Comparison of ENCODE assay signal across 8 cellular contexts in genomic region chr2:113965644-113966043, GRCh38.
DNase-seq lines count a peak whose midpoint lies in the region; ATAC-seq and TF ChIP-seq lines count a peak whose summit lies in the region.

No MANE protein-coding gene starts in this region.

- H3K4me3 ChIP-seq in fibroblast of pulmonary artery (replicated peaks; ENCODE audit: low read depth, low read length): no peak overlapping the region

- DNase-seq in activated gamma-delta T cell treated with Interleukin-2 at 50 U/mL for 16 hours: peak; percentile 8
- DNase-seq in activated gamma-delta T cell (lab: John Stamatoyannopoulos, UW): no peak
- peak; percentile 49 for DNase-seq in HT1080 (ENCODE audit: low read depth)
- peak; percentile 53 for DNase-seq in fibroblast of pulmonary artery (ENCODE audit: low read depth)
- DNase-seq in retina: peak; percentile 37
- DNase-seq in UCSD-AML1 (lab: John Stamatoyannopoulos, UW; ENCODE audit: unreplicated experiment): no peak

- ATAC-seq in GM21576 (IDR thresholded peaks at IDR 0.05; ENCODE audit: unreplicated experiment): peak; percentile 91
- ATAC-seq in SK-N-SH treated with all-trans-retinoic acid at 6 μM for 48 hours: peak; percentile 48

- TF ChIP-seq CTCF in fibroblast of pulmonary artery (IDR thresholded peaks at IDR 0.05; ENCODE audit: low read length, missing control alignments): peak; percentile 61

TF ChIP-seq in SK-N-SH treated with all-trans-retinoic acid at 6 μM for 48 hours, 23 proteins besides CTCF, POLR2A, EP300 and RAD21:
- TF ChIP-seq BACH2 (CRISPR knock-in tag; IDR thresholded peaks at IDR 0.05; ENCODE audit: borderline replicate concordance) (no peak), ZFP3 (CRISPR knock-in tag; IDR thresholded peaks at IDR 0.05) (no peak), ZFP30 (CRISPR knock-in tag; IDR thresholded peaks at IDR 0.05) (no peak), ZC3H10 (CRISPR knock-in tag; IDR thresholded peaks at IDR 0.05) (no peak), CSDC2 (CRISPR knock-in tag; IDR thresholded peaks at IDR 0.05) (no peak), TCF4 (CRISPR knock-in tag; IDR thresholded peaks at IDR 0.05; ENCODE audit: borderline replicate concordance) (no peak), PPARA (CRISPR knock-in tag; IDR thresholded peaks at IDR 0.05; ENCODE audit: borderline replicate concordance) (no peak), ZNF70 (CRISPR knock-in tag; IDR thresholded peaks at IDR 0.05) (no peak), ISL1 (CRISPR knock-in tag; IDR thresholded peaks at IDR 0.05) (no peak), CSRNP3 (CRISPR knock-in tag; IDR thresholded peaks at IDR 0.05) (no peak)

Comparison
In these comparisons a context has a peak if more than half of its experiments do, and no peak if none do; other contexts are left out.
1. DNase-seq: peak in activated gamma-delta T cell treated with Interleukin-2 at 50 U/mL for 16 hours (single experiment), HT1080 (single experiment), fibroblast of pulmonary artery (single experiment) and retina (single experiment); none in activated gamma-delta T cell (single experiment) and UCSD-AML1 (single experiment).